ENCODE assay signal across 1 cellular context in genomic region chrX:110341189-110342035, GRCh38.
TF ChIP-seq lines count a peak whose summit lies in the region.

No MANE protein-coding gene starts in this region.

TF ChIP-seq in WTC11, 78 proteins besides CTCF, POLR2A, EP300 and RAD21 (continued from another document):
- TF ChIP-seq PRDM15 (CRISPR knock-in tag; IDR thresholded peaks at IDR 0.05): no peak
- TF ChIP-seq HMGA2 (CRISPR knock-in tag; IDR thresholded peaks at IDR 0.05): no peak
